ENCODE assay signal across 1 cellular context in genomic region chr3:176767385-176767784, GRCh38.
TF ChIP-seq lines count a peak whose summit lies in the region.

No MANE protein-coding gene starts in this region.

TF ChIP-seq in HCT116, 20 proteins besides CTCF, POLR2A, EP300 and RAD21 (continued from another document):
- no peak for TF ChIP-seq REST (IDR thresholded peaks at IDR 0.05; ENCODE audit: low read depth)
- no peak for TF ChIP-seq EZH2phosphoT487 (IDR thresholded peaks at IDR 0.05; ENCODE audit: borderline replicate concordance)
- TF ChIP-seq EZH2 (IDR thresholded peaks at IDR 0.05): no peak
